Comparison of ENCODE assay signal across 16 cellular contexts in the genomic region with DNA sequence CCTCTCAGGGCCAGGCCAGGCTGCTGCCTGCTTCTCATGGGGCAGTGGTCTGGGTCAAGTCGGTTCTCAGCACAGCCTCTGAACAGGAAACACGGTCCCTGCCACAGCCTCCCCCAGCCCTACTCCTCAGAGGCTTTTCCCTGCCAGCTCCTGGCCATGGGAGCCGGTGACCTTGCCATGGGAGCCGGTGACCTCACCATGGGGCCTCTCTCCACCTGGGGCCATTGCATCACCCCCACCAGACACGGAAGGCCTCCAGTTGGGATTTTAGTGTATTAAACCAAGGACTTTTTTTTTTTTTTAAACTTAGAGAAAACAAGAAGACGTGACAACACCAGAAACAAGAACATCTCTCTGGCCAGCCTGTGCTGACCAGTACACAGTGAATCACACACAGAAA. TPM values are rescaled to one million over a fixed set of nuclear protein-coding genes. Genes with fewer than 3 reads are reported as not detected.
DNase-seq lines count a peak whose midpoint lies in the region; ATAC-seq and TF ChIP-seq lines count a peak whose summit lies in the region.
"Had no signal": no experiment of that assay in that cellular context is flagged by ENCODE, and none has a peak within 500 bp of the region (broad histone marks: within the 10 kb centered on the region; RNA-seq: fewer than 3 reads in every experiment).

No MANE protein-coding gene starts in this region.

- peaks cover 7% of the 10 kb centered on the region for H3K27me3 Mint-ChIP-seq in neural crest cell (ENCODE audit: low read depth)
- H3K27me3 Mint-ChIP-seq in activated CD8-positive, alpha-beta memory T cell treated with anti-CD3 and anti-CD28 coated beads, Interleukin-2, amount 10 ng/mL, durations not matched to agents 7 days and 5 days, result peaks cover 27% of the 10 kb centered on the region

- TF ChIP-seq CTCF in neural crest cell (conservative IDR thresholded peaks at IDR 0.05), result no peak

- H3K27ac Mint-ChIP-seq in neural crest cell (ENCODE audit: unreplicated experiment), result no peak overlapping the region
- no peak overlapping the region for H3K27ac Mint-ChIP-seq in activated CD8-positive, alpha-beta memory T cell treated with anti-CD3 and anti-CD28 coated beads, Interleukin-2, amount 10 ng/mL, durations not matched to agents 7 days and 5 days
- H3K27ac Mint-ChIP-seq: B cell; CD8-positive, alpha-beta T cell; HFFc6 had no signal

- peaks cover 18% of the 10 kb centered on the region for H3K4me1 Mint-ChIP-seq in neural crest cell
- peaks cover 6% of the 10 kb centered on the region for H3K4me1 Mint-ChIP-seq in activated CD8-positive, alpha-beta memory T cell treated with anti-CD3 and anti-CD28 coated beads, Interleukin-2, amount 10 ng/mL, durations not matched to agents 7 days and 5 days

- H3K4me3 Mint-ChIP-seq in neural crest cell, result peak overlapping the region; percentile 80
- H3K4me3 Mint-ChIP-seq in activated CD8-positive, alpha-beta memory T cell treated with anti-CD3 and anti-CD28 coated beads, Interleukin-2, amount 10 ng/mL, durations not matched to agents 7 days and 5 days, result no peak overlapping the region
- H3K4me3 Mint-ChIP-seq: B cell; CD8-positive, alpha-beta T cell; HFFc6 had no signal

- DNase-seq in amniotic epithelial cell (ENCODE audit: low read depth), result peak; percentile 48
- DNase-seq in left kidney (ENCODE audit: low read depth, low spot score), result peak; percentile 3
- DNase-seq in neural crest cell (ENCODE audit: low read depth, low spot score), result no peak
- no peak for DNase-seq in SHP77 (lab: John Stamatoyannopoulos, UW)
- no peak for DNase-seq in activated CD8-positive, alpha-beta memory T cell treated with anti-CD3 and anti-CD28 coated beads, Interleukin-2, amount 10 ng/mL, durations not matched to agents 7 days and 5 days
- DNase-seq: Calu3; CD8-positive, alpha-beta T cell; DMS79 treated with DMSO at 0.1 percent for 48 hours; GF-D8; GOT3; H7; HFFc6 had no signal

- CTCF ChIA-PET in activated CD8-positive, alpha-beta memory T cell treated with anti-CD3 and anti-CD28 coated beads, Interleukin-2, amount 10 ng/mL, durations not matched to agents 7 days and 5 days (lab: Charles Lee), result no interaction called here

- ATAC-seq in GM18511 (IDR thresholded peaks at IDR 0.05; ENCODE audit: unreplicated experiment), result no peak
- ATAC-seq in activated CD8-positive, alpha-beta memory T cell treated with anti-CD3 and anti-CD28 coated beads, Interleukin-2, amount 10 ng/mL, durations not matched to agents 7 days and 5 days, result no peak
- ATAC-seq: CD8-positive, alpha-beta T cell; HCT116 had no signal

- peaks cover 6% of the 10 kb centered on the region for H3K9me3 Mint-ChIP-seq in neural crest cell
- no peaks in the 10 kb centered on the region for H3K9me3 Mint-ChIP-seq in activated CD8-positive, alpha-beta memory T cell treated with anti-CD3 and anti-CD28 coated beads, Interleukin-2, amount 10 ng/mL, durations not matched to agents 7 days and 5 days (ENCODE audit: low read depth)
- H3K9me3 Mint-ChIP-seq: CD8-positive, alpha-beta T cell; HFFc6 had no signal

- H3K36me3 Mint-ChIP-seq in neural crest cell (ENCODE audit: low read depth), result peaks cover 2% of the 10 kb centered on the region
- no peaks in the 10 kb centered on the region for H3K36me3 Mint-ChIP-seq in activated CD8-positive, alpha-beta memory T cell treated with anti-CD3 and anti-CD28 coated beads, Interleukin-2, amount 10 ng/mL, durations not matched to agents 7 days and 5 days
- H3K36me3 Mint-ChIP-seq: CD8-positive, alpha-beta T cell had no signal

RNA-seq across cellular contexts. Expression of gene SMIM10L2B, which starts 3.8 kb away (rescaled TPM):
- 4.7 and 6.2 TPM in 2 replicates for total RNA-seq in neural crest cell
- total RNA-seq in activated CD8-positive, alpha-beta memory T cell treated with anti-CD3 and anti-CD28 coated beads, Interleukin-2, amount 10 ng/mL, durations not matched to agents 7 days and 5 days, result not detected
- total RNA-seq: A172 had no signal

RNA-seq across cellular contexts. Expression of gene ETDB, which starts 25.6 kb away (rescaled TPM):
- not detected in 2 replicates for total RNA-seq in neural crest cell
- not detected for total RNA-seq in activated CD8-positive, alpha-beta memory T cell treated with anti-CD3 and anti-CD28 coated beads, Interleukin-2, amount 10 ng/mL, durations not matched to agents 7 days and 5 days
- total RNA-seq: A172; B cell; Calu3; CD8-positive, alpha-beta T cell; H7; HFFc6 had no signal

RNA-seq across cellular contexts. Expression of gene RTL8A, which starts 42.8 kb away (rescaled TPM):
- total RNA-seq in neural crest cell, result 56.0 and 56.2 TPM in 2 replicates
- 10 to 100 TPM in 1 of 2 experiments, 1 to 10 TPM in 1; 9.6 to 13.3 TPM for total RNA-seq in activated CD8-positive, alpha-beta memory T cell treated with anti-CD3 and anti-CD28 coated beads, Interleukin-2, amount 10 ng/mL, durations not matched to agents 7 days and 5 days

Comparison
In these comparisons a context has a peak if more than half of its experiments do, and no peak if none do; other contexts are left out.
1. DNase-seq: peak in amniotic epithelial cell (single experiment) and left kidney (single experiment); none in neural crest cell (single experiment), SHP77 (0 of 2) and activated CD8-positive, alpha-beta memory T cell treated with anti-CD3 and anti-CD28 coated beads, Interleukin-2, amount 10 ng/mL, durations not matched to agents 7 days and 5 days (single experiment).